In genomic region chr6:136288566-136289326, GRCh38 we compare ENCODE assay signal across 8 cellular contexts.
DNase-seq lines count a peak whose midpoint lies in the region; ATAC-seq and TF ChIP-seq lines count a peak whose summit lies in the region.

No MANE protein-coding gene starts in this region.

- DNase-seq in AG10803 (ENCODE audit: low read depth), result peak; percentile 97
- DNase-seq in GM19238 (ENCODE audit: insufficient read length, low spot score), result peak; percentile 16
- peak; percentile 59 for DNase-seq in NOMO-1 treated with dmso at 0.1 percent for 144 hours (lab: John Stamatoyannopoulos, UW; ENCODE audit: unreplicated experiment)
- DNase-seq in activated T-cell treated with anti-CD3 and anti-CD28 coated beads for 4 hours, result peak; percentile 68
- DNase-seq in epithelial cell of esophagus (ENCODE audit: low read depth), result peak; percentile 96
- DNase-seq in middle frontal gyrus (ENCODE audit: extremely low spot score, low spot score), result peak; percentile 69
- DNase-seq in stimulated activated CD8-positive, alpha-beta memory T cell treated with anti-CD3 and anti-CD28 coated beads, Interleukin-2, amount 100 ng/mL, for 1 hour (ENCODE audit: low read depth in 2 of 2), result peak; percentile 76 to 81

- TF ChIP-seq CTCF in AG10803 (conservative IDR thresholded peaks at IDR 0.05; ENCODE audit: low read length) (peak; percentile 23), epithelial cell of esophagus (IDR thresholded peaks at IDR 0.05; ENCODE audit: insufficient read depth, low read depth, low read length, missing control alignments) (peak; percentile 36)

- peak; percentile 29 for ATAC-seq in HG03460 (IDR thresholded peaks at IDR 0.05; ENCODE audit: unreplicated experiment)

- H3K4me3 ChIP-seq in AG10803 (ENCODE audit: low read length) (peak overlapping the region; percentile 99), epithelial cell of esophagus (ENCODE audit: low read length) (peak overlapping the region; percentile 100)

Comparison
In these comparisons a context has a peak if more than half of its experiments do, and no peak if none do; other contexts are left out.
1. Peak in every context shown above with its lines: DNase-seq, ATAC-seq and H3K4me3 ChIP-seq.
2. DNase-seq: peak in every context shown above with its lines; median percentile 97 in AG10803; 96 in epithelial cell of esophagus; 78 in stimulated activated CD8-positive, alpha-beta memory T cell treated with anti-CD3 and anti-CD28 coated beads, Interleukin-2, amount 100 ng/mL, for 1 hour; 69 in middle frontal gyrus; 68 in activated T-cell treated with anti-CD3 and anti-CD28 coated beads for 4 hours; 59 in NOMO-1 treated with dmso at 0.1 percent for 144 hours; 16 in GM19238.